Comparison of ENCODE assay signal across 12 cellular contexts in genomic region chr13:74246398-74246975, GRCh38.
DNase-seq lines count a peak whose midpoint lies in the region; ATAC-seq and TF ChIP-seq lines count a peak whose summit lies in the region.
"Had no signal": no experiment of that assay in that cellular context is flagged by ENCODE, and none has a peak within 500 bp of the region (broad histone marks: within the 10 kb centered on the region; RNA-seq: fewer than 3 reads in every experiment).

No MANE protein-coding gene starts in this region.

- peak overlapping the region; percentile 94 to 96 for H3K27ac Mint-ChIP-seq in T-cell
- peak overlapping the region; percentile 47 for H3K27ac Mint-ChIP-seq in activated naive CD8-positive, alpha-beta T cell treated with anti-CD3 and anti-CD28 coated beads, Interleukin-2, amount 10 ng/mL, durations not matched to agents 7 days and 5 days
- peak overlapping the region; percentile 36 to 93 (median 88) for H3K27ac Mint-ChIP-seq in immature natural killer cell
- H3K27ac Mint-ChIP-seq: naive B cell; stimulated activated naive B cell treated with anti-CD40 and anti-IgM and Interleukin-4, amounts not matched to agents 10 μg/mL and 1 μg/mL and 100 μg/mL, for 72 hours had no signal

- no peaks in the 10 kb centered on the region for H3K27me3 ChIP-seq in Peyer's patch

- TF ChIP-seq CTCF in Peyer's patch (IDR thresholded peaks at IDR 0.05) = no peak

- no peaks in the 10 kb centered on the region for H3K9me3 ChIP-seq in Peyer's patch

- ATAC-seq in T-cell (replicated peaks in 1 of 4) = peak in 1 of 4 experiments; percentile 21
- ATAC-seq in activated naive CD8-positive, alpha-beta T cell treated with anti-CD3 and anti-CD28 coated beads, Interleukin-2, amount 10 ng/mL, durations not matched to agents 7 days and 5 days (ENCODE audit: low read depth) = peak; percentile 15
- ATAC-seq in GM18868 (IDR thresholded peaks at IDR 0.05; ENCODE audit: unreplicated experiment) = no peak
- ATAC-seq: stimulated activated naive B cell treated with anti-CD40 and anti-IgM and Interleukin-4, amounts not matched to agents 10 μg/mL and 1 μg/mL and 100 μg/mL, for 72 hours had no signal

- no peaks in the 10 kb centered on the region for H3K27me3 Mint-ChIP-seq in T-cell
- H3K27me3 Mint-ChIP-seq in activated naive CD8-positive, alpha-beta T cell treated with anti-CD3 and anti-CD28 coated beads, Interleukin-2, amount 10 ng/mL, durations not matched to agents 7 days and 5 days = no peaks in the 10 kb centered on the region
- peaks cover 0 to 4% (median 2%) of the 10 kb centered on the region in 3 donors for H3K27me3 Mint-ChIP-seq in immature natural killer cell (ENCODE audit: low read depth in 3 of 3)

- peaks cover 29% of the 10 kb centered on the region for H3K36me3 Mint-ChIP-seq in T-cell
- H3K36me3 Mint-ChIP-seq in activated naive CD8-positive, alpha-beta T cell treated with anti-CD3 and anti-CD28 coated beads, Interleukin-2, amount 10 ng/mL, durations not matched to agents 7 days and 5 days = peaks cover 14% of the 10 kb centered on the region
- peaks cover 0 to 10% (median 4%) of the 10 kb centered on the region in 3 donors for H3K36me3 Mint-ChIP-seq in immature natural killer cell
- H3K36me3 Mint-ChIP-seq: stimulated activated naive B cell treated with anti-CD40 and anti-IgM and Interleukin-4, amounts not matched to agents 10 μg/mL and 1 μg/mL and 100 μg/mL, for 72 hours had no signal

- no peak overlapping the region for H3K4me3 ChIP-seq in Peyer's patch

- H3K9me3 Mint-ChIP-seq in T-cell (peaks cover 4 to 17% (median 10%) of the 10 kb centered on the region in 3 donors), immature natural killer cell (no peaks in the 10 kb centered on the region)
- H3K9me3 Mint-ChIP-seq in activated naive CD8-positive, alpha-beta T cell treated with anti-CD3 and anti-CD28 coated beads, Interleukin-2, amount 10 ng/mL, durations not matched to agents 7 days and 5 days = peaks cover 12% of the 10 kb centered on the region

- peak in 2 of 34 experiments; percentile 14 to 21 for DNase-seq in T-cell
- no peak for DNase-seq in activated naive CD8-positive, alpha-beta T cell treated with anti-CD3 and anti-CD28 coated beads, Interleukin-2, amount 10 ng/mL, durations not matched to agents 7 days and 5 days
- peak in 2 of 3 donors; percentile 29 to 47 for DNase-seq in immature natural killer cell
- DNase-seq in stimulated activated CD8-positive, alpha-beta memory T cell treated with anti-CD3 and anti-CD28 coated beads, Interleukin-4, amount 100 ng/mL, for 1 hour (ENCODE audit: low read depth in 2 of 2, low spot score in 1 of 2) = peak; percentile 24 to 27
- DNase-seq in middle frontal gyrus (ENCODE audit: extremely low spot score, low spot score) = no peak
- DNase-seq in Peyer's patch = no peak
- DNase-seq: KG1; naive B cell; NCI-H526; stimulated activated naive B cell treated with anti-CD40 and anti-IgM and Interleukin-4, amounts not matched to agents 10 μg/mL and 1 μg/mL and 100 μg/mL, for 72 hours; T-helper 9 cell had no signal

- CTCF ChIA-PET in T-cell (lab: Charles Lee) = interaction anchor here in 1 of 2 donors (1.0 kb wide), 1 partner anchor 13 kb away, joined by 3 read pairs; no protein-coding TSS in a partner anchor

- POLR2A ChIA-PET in T-cell (lab: Charles Lee) = interaction anchor here in 1 of 2 donors (0.6 kb wide), 1 partner anchor 35 kb away, joined by 3 read pairs; no protein-coding TSS in a partner anchor
- POLR2A ChIA-PET in activated naive CD8-positive, alpha-beta T cell treated with anti-CD3 and anti-CD28 coated beads, Interleukin-2, amount 10 ng/mL, durations not matched to agents 7 days and 5 days (lab: Charles Lee) = interaction anchor here (0.6 kb wide), 1 partner anchor 16 kb away, joined by 3 read pairs; no protein-coding TSS in a partner anchor

- H3K4me3 Mint-ChIP-seq in T-cell = peak overlapping the region; percentile 53 to 75 (median 73)
- peak overlapping the region; percentile 66 for H3K4me3 Mint-ChIP-seq in activated naive CD8-positive, alpha-beta T cell treated with anti-CD3 and anti-CD28 coated beads, Interleukin-2, amount 10 ng/mL, durations not matched to agents 7 days and 5 days
- H3K4me3 Mint-ChIP-seq in immature natural killer cell = peak overlapping the region; percentile 57 to 84 (median 73)
- H3K4me3 Mint-ChIP-seq: naive B cell; stimulated activated naive B cell treated with anti-CD40 and anti-IgM and Interleukin-4, amounts not matched to agents 10 μg/mL and 1 μg/mL and 100 μg/mL, for 72 hours had no signal

- H3K27ac ChIP-seq in Peyer's patch = peak overlapping the region in 2 of 4 donors; percentile 37 to 39

- no peaks in the 10 kb centered on the region for H3K4me1 ChIP-seq in Peyer's patch

- no peak for TF ChIP-seq POLR2A in Peyer's patch (IDR thresholded peaks at IDR 0.05)

- H3K36me3 ChIP-seq in Peyer's patch = no peaks in the 10 kb centered on the region

- H3K4me1 Mint-ChIP-seq in T-cell (peaks cover 92 to 97% (median 93%) of the 10 kb centered on the region in 3 donors), immature natural killer cell (peaks cover 81 to 91% of the 10 kb centered on the region in 2 donors)
- H3K4me1 Mint-ChIP-seq in activated naive CD8-positive, alpha-beta T cell treated with anti-CD3 and anti-CD28 coated beads, Interleukin-2, amount 10 ng/mL, durations not matched to agents 7 days and 5 days = peaks cover 53% of the 10 kb centered on the region
- H3K4me1 Mint-ChIP-seq: naive B cell; stimulated activated naive B cell treated with anti-CD40 and anti-IgM and Interleukin-4, amounts not matched to agents 10 μg/mL and 1 μg/mL and 100 μg/mL, for 72 hours had no signal

Comparison
In these comparisons a context has a peak if more than half of its experiments do, and no peak if none do; other contexts are left out.
1. DNase-seq: peak in immature natural killer cell (2 of 3) and stimulated activated CD8-positive, alpha-beta memory T cell treated with anti-CD3 and anti-CD28 coated beads, Interleukin-4, amount 100 ng/mL, for 1 hour (2 of 2); none in activated naive CD8-positive, alpha-beta T cell treated with anti-CD3 and anti-CD28 coated beads, Interleukin-2, amount 10 ng/mL, durations not matched to agents 7 days and 5 days (single experiment), middle frontal gyrus (single experiment) and Peyer's patch (0 of 3).
2. Peak in every context shown above with its lines, with median percentiles within 50 percentile points of each other: H3K27ac Mint-ChIP-seq and H3K4me3 Mint-ChIP-seq.